In the genomic region with DNA sequence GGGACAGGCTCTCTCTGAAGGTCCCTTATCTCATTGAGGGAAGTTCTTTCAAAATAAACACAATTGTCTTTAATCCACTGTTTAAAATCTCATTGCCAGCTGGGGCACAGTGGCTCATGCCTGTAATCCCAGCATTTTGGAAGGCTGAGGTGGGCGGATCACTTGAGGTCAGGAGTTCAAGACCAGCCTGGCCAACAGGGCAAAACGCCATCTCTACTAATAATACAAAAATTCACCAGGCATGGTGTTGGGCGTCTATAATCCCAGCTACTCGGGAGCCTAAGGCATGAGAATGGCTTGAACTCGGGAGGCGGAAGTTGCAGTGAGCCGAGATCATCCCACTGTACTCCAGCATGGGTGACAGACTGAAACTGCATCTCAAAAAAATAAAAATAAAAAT, we compare ENCODE assay signal across 21 cellular contexts.
"Had no signal": no experiment of that assay in that cellular context is flagged by ENCODE, and none has a peak within 500 bp of the region (broad histone marks: within the 10 kb centered on the region; RNA-seq: fewer than 3 reads in every experiment).

No MANE protein-coding gene starts in this region.

- H3K36me3 Mint-ChIP-seq: activated CD4-positive, alpha-beta memory T cell treated with anti-CD3 and anti-CD28 coated beads for 36 hours; stimulated activated naive B cell treated with anti-CD40 and anti-IgM and Interleukin-4, amounts not matched to agents 10 μg/mL and 1 μg/mL and 100 μg/mL, for 72 hours had no signal

- H3K36me3 ChIP-seq: breast epithelium, pancreas, prostate gland, sigmoid colon, transverse colon had no signal

- H3K9me3 ChIP-seq: breast epithelium, pancreas, prostate gland, sigmoid colon, transverse colon had no signal

- H3K4me3 ChIP-seq: breast epithelium, pancreas, prostate gland, sigmoid colon, smooth muscle cell, transverse colon had no signal

- H3K9me3 Mint-ChIP-seq: activated CD4-positive, alpha-beta memory T cell treated with anti-CD3 and anti-CD28 coated beads for 36 hours; activated CD4-positive, alpha-beta T cell treated with anti-CD3 and anti-CD28 coated beads, Interleukin-2, amount 10 ng/mL, durations not matched to agents 24 days and 14 days had no signal

- H3K27ac ChIP-seq: breast epithelium, pancreas, prostate gland, sigmoid colon, transverse colon had no signal

- H3K4me2 ChIP-seq: smooth muscle cell had no signal

- H3K27me3 Mint-ChIP-seq: activated CD4-positive, alpha-beta memory T cell treated with anti-CD3 and anti-CD28 coated beads for 36 hours; activated CD4-positive, alpha-beta T cell treated with anti-CD3 and anti-CD28 coated beads, Interleukin-2, amount 10 ng/mL, durations not matched to agents 24 days and 14 days had no signal

- H3K4me3 Mint-ChIP-seq: activated CD4-positive, alpha-beta memory T cell treated with anti-CD3 and anti-CD28 coated beads for 36 hours; activated CD4-positive, alpha-beta T cell treated with anti-CD3 and anti-CD28 coated beads, Interleukin-2, amount 10 ng/mL, durations not matched to agents 24 days and 14 days; stimulated activated naive B cell treated with anti-CD40 and anti-IgM and Interleukin-4, amounts not matched to agents 10 μg/mL and 1 μg/mL and 100 μg/mL, for 72 hours; T-helper 1 cell treated with Interleukin-12 subunit alpha and Interleukin-12 subunit beta and Interleukin-4 antibody, amounts not matched to agents 30 μg/mL and 1 μg/mL, for 36 hours had no signal

- DNase-seq: activated CD4-positive, alpha-beta memory T cell treated with anti-CD3 and anti-CD28 coated beads for 36 hours; activated CD4-positive, alpha-beta T cell treated with anti-CD3 and anti-CD28 coated beads, Interleukin-2, amount 10 ng/mL, durations not matched to agents 24 days and 14 days; activated CD4-positive, CD25-positive, alpha-beta regulatory T cell treated with anti-CD3 and anti-CD28 coated beads, Interleukin-2, amount 50 U/mL, for 72 hours; activated naive CD4-positive, alpha-beta T cell; activated T-cell treated with anti-CD3 and anti-CD28 coated beads, Interleukin-2, amount 50 U/mL, for 48 hours; central memory CD4-positive, alpha-beta T cell; left ventricle myocardium superior; mammary epithelial cell; pancreas; retina; sigmoid colon; stimulated activated CD4-positive, alpha-beta T cell treated with anti-CD3 and anti-CD28 coated beads, Interleukin-15, amount 100 ng/mL, for 24 hours; stimulated activated CD4-positive, alpha-beta T cell treated with anti-CD3 and anti-CD28 coated beads, Interleukin-2, amount 100 ng/mL, for 24 hours; stimulated activated naive B cell treated with anti-CD40 and anti-IgM and Interleukin-4, amounts not matched to agents 10 μg/mL and 1 μg/mL and 100 μg/mL, for 72 hours; T1000; transverse colon had no signal

- ATAC-seq: activated naive CD4-positive, alpha-beta T cell treated with anti-CD3 and anti-CD28 coated beads, Interleukin-2, amount 50 U/mL, for 72 hours; left ventricle myocardium superior; pancreas; stimulated activated naive B cell treated with anti-CD40 and anti-IgM and Interleukin-4, amounts not matched to agents 10 μg/mL and 1 μg/mL and 100 μg/mL, for 72 hours had no signal

- H3K27me3 ChIP-seq: breast epithelium, pancreas, sigmoid colon, transverse colon had no signal

- H3K4me1 ChIP-seq: breast epithelium, pancreas, prostate gland, sigmoid colon, transverse colon had no signal

- H3K27ac Mint-ChIP-seq: activated CD4-positive, alpha-beta memory T cell treated with anti-CD3 and anti-CD28 coated beads for 36 hours; activated CD4-positive, alpha-beta T cell treated with anti-CD3 and anti-CD28 coated beads, Interleukin-2, amount 10 ng/mL, durations not matched to agents 24 days and 14 days; stimulated activated naive B cell treated with anti-CD40 and anti-IgM and Interleukin-4, amounts not matched to agents 10 μg/mL and 1 μg/mL and 100 μg/mL, for 72 hours; T-helper 1 cell treated with Interleukin-12 subunit alpha and Interleukin-12 subunit beta and Interleukin-4 antibody, amounts not matched to agents 30 μg/mL and 1 μg/mL, for 36 hours had no signal
